21 cellular contexts compared by ENCODE assay signal in the genomic region with DNA sequence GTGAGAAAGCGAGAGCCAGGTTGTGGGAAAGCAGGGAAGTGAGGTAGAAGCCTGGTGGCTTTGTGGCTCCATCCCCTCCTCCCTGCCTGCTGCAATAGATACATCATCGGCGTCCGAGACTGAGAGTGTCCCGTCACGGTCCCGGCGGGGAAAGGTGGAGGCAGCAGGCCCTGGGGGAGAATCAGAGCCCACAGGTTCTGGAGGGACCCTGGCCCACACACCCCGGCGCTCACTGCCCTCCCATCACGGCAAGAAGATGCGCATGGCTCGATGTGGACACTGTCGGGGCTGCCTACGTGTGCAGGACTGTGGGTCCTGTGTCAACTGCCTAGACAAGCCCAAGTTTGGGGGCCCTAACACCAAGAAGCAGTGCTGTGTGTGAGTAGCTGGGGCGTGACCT. TPM values are rescaled to one million over a fixed set of nuclear protein-coding genes. Genes with fewer than 3 reads are reported as not detected.
DNase-seq lines count a peak whose midpoint lies in the region; ATAC-seq and TF ChIP-seq lines count a peak whose summit lies in the region.
"Had no signal": no experiment of that assay in that cellular context is flagged by ENCODE, and none has a peak within 500 bp of the region (broad histone marks: within the 10 kb centered on the region; RNA-seq: fewer than 3 reads in every experiment).

No MANE protein-coding gene starts in this region.

- peaks cover 90% of the 10 kb centered on the region for H3K36me3 Mint-ChIP-seq in activated T-cell treated with anti-CD3 and anti-CD28 coated beads, Interleukin-2, amount 50 U/mL, for 24 hours (ENCODE audit: low read depth)
- H3K36me3 Mint-ChIP-seq in activated T-helper 17 cell treated with anti-CD3 and anti-CD28 coated beads, Interleukin-2, amount 50 U/mL, for 72 hours (ENCODE audit: low read depth), result peaks cover 96% of the 10 kb centered on the region
- H3K36me3 Mint-ChIP-seq in activated naive CD8-positive, alpha-beta T cell treated with anti-CD3 and anti-CD28 coated beads, Interleukin-2, amount 50 U/mL, for 24 hours (ENCODE audit: low read depth), result peaks cover 49% of the 10 kb centered on the region

- TF ChIP-seq CTCF in osteoblast (IDR thresholded peaks at IDR 0.05; ENCODE audit: extremely low read depth, low read depth, low read length), result no peak

- H3K36me3 ChIP-seq in osteoblast (ENCODE audit: insufficient read depth, low read length), result peaks cover 67% of the 10 kb centered on the region

- H3K27ac ChIP-seq in osteoblast (ENCODE audit: low read depth, low read length), result no peak overlapping the region
- H3K27ac ChIP-seq: 22Rv1, C4-2B had no signal

- H3K4me3 Mint-ChIP-seq in activated T-cell treated with anti-CD3 and anti-CD28 coated beads, Interleukin-2, amount 50 U/mL, for 24 hours, result no peak overlapping the region
- peak overlapping the region; percentile 15 for H3K4me3 Mint-ChIP-seq in activated T-helper 17 cell treated with anti-CD3 and anti-CD28 coated beads, Interleukin-2, amount 50 U/mL, for 72 hours
- no peak overlapping the region for H3K4me3 Mint-ChIP-seq in activated naive CD8-positive, alpha-beta T cell treated with anti-CD3 and anti-CD28 coated beads, Interleukin-2, amount 50 U/mL, for 24 hours
- H3K4me3 Mint-ChIP-seq: CD8-positive, alpha-beta memory T cell had no signal

- H3K4me1 Mint-ChIP-seq in activated T-cell treated with anti-CD3 and anti-CD28 coated beads, Interleukin-2, amount 50 U/mL, for 24 hours (ENCODE audit: low read depth), result peaks cover 28% of the 10 kb centered on the region
- H3K4me1 Mint-ChIP-seq in activated T-helper 17 cell treated with anti-CD3 and anti-CD28 coated beads, Interleukin-2, amount 50 U/mL, for 72 hours, result peaks cover 5% of the 10 kb centered on the region
- H3K4me1 Mint-ChIP-seq in activated naive CD8-positive, alpha-beta T cell treated with anti-CD3 and anti-CD28 coated beads, Interleukin-2, amount 50 U/mL, for 24 hours, result peaks cover 21% of the 10 kb centered on the region

- no peak overlapping the region for H3K4me2 ChIP-seq in osteoblast (ENCODE audit: insufficient read depth, low read length)

- H3K27me3 Mint-ChIP-seq in activated T-cell treated with anti-CD3 and anti-CD28 coated beads, Interleukin-2, amount 50 U/mL, for 24 hours, result no peaks in the 10 kb centered on the region
- H3K27me3 Mint-ChIP-seq in activated T-helper 17 cell treated with anti-CD3 and anti-CD28 coated beads, Interleukin-2, amount 50 U/mL, for 72 hours, result no peaks in the 10 kb centered on the region
- H3K27me3 Mint-ChIP-seq in activated naive CD8-positive, alpha-beta T cell treated with anti-CD3 and anti-CD28 coated beads, Interleukin-2, amount 50 U/mL, for 24 hours, result no peaks in the 10 kb centered on the region
- H3K27me3 Mint-ChIP-seq: CD8-positive, alpha-beta memory T cell had no signal

- H3K9me3 ChIP-seq in osteoblast (ENCODE audit: low read depth, low read length), result no peaks in the 10 kb centered on the region

- H4K20me1 ChIP-seq in osteoblast (ENCODE audit: insufficient read depth, low read length), result peaks cover 28% of the 10 kb centered on the region

- H2AFZ ChIP-seq in osteoblast (ENCODE audit: low read length), result no peak overlapping the region

- TF ChIP-seq POLR2A in GM19193 (IDR thresholded peaks at IDR 0.05; ENCODE audit: extremely low read depth, insufficient read depth, insufficient read length), result peak; percentile 16

- no peak for ATAC-seq in activated T-helper 17 cell treated with anti-CD3 and anti-CD28 coated beads, Interleukin-2, amount 50 U/mL, for 72 hours (replicated peaks)
- ATAC-seq in activated naive CD8-positive, alpha-beta T cell treated with anti-CD3 and anti-CD28 coated beads, Interleukin-2, amount 50 U/mL, for 24 hours, result no peak
- no peak for ATAC-seq in GM21786 (IDR thresholded peaks at IDR 0.05; ENCODE audit: unreplicated experiment)
- ATAC-seq: SK-N-SH treated with all-trans-retinoic acid at 6 μM for 48 hours had no signal

- H3K27ac Mint-ChIP-seq in activated T-cell treated with anti-CD3 and anti-CD28 coated beads, Interleukin-2, amount 50 U/mL, for 24 hours, result peak overlapping the region; percentile 65
- peak overlapping the region; percentile 54 for H3K27ac Mint-ChIP-seq in activated T-helper 17 cell treated with anti-CD3 and anti-CD28 coated beads, Interleukin-2, amount 50 U/mL, for 72 hours
- no peak overlapping the region for H3K27ac Mint-ChIP-seq in activated naive CD8-positive, alpha-beta T cell treated with anti-CD3 and anti-CD28 coated beads, Interleukin-2, amount 50 U/mL, for 24 hours

- no peak for DNase-seq in activated T-cell treated with anti-CD3 and anti-CD28 coated beads, Interleukin-2, amount 50 U/mL, for 24 hours
- no peak for DNase-seq in activated T-cell treated with anti-CD3 and anti-CD28 coated beads, Interleukin-2, amount 50 U/mL, for 1 hour
- DNase-seq in osteoblast (ENCODE audit: insufficient read length, low spot score, missing footprints) (peak; percentile 68), C1 segment of cervical spinal cord (lab: John Stamatoyannopoulos, UW) (no peak)
- no peak for DNase-seq in activated naive CD8-positive, alpha-beta T cell treated with anti-CD3 and anti-CD28 coated beads, Interleukin-2, amount 50 U/mL, for 24 hours
- DNase-seq: AML-193; CD8-positive, alpha-beta memory T cell; KBM-7; NCI-H1092; NCI-H1436; NCI-H2029; NCI-H226; NCI-H510A treated with DMSO at 0.1 percent for 48 hours; NCI-H748 treated with DMSO at 0.1 percent for 48 hours had no signal

- H3K4me3 ChIP-seq in osteoblast (ENCODE audit: insufficient read depth, low read length), result no peak overlapping the region

- peaks cover 8% of the 10 kb centered on the region for H3K4me1 ChIP-seq in osteoblast (ENCODE audit: insufficient read depth, low read length)

- no peaks in the 10 kb centered on the region for H3K9me3 Mint-ChIP-seq in activated T-cell treated with anti-CD3 and anti-CD28 coated beads, Interleukin-2, amount 50 U/mL, for 24 hours
- H3K9me3 Mint-ChIP-seq in activated T-helper 17 cell treated with anti-CD3 and anti-CD28 coated beads, Interleukin-2, amount 50 U/mL, for 72 hours, result no peaks in the 10 kb centered on the region
- no peaks in the 10 kb centered on the region for H3K9me3 Mint-ChIP-seq in activated naive CD8-positive, alpha-beta T cell treated with anti-CD3 and anti-CD28 coated beads, Interleukin-2, amount 50 U/mL, for 24 hours
- H3K9me3 Mint-ChIP-seq: CD8-positive, alpha-beta memory T cell had no signal

- peaks cover 46% of the 10 kb centered on the region for H3K79me2 ChIP-seq in osteoblast (ENCODE audit: insufficient read depth, low read length)

- no peaks in the 10 kb centered on the region for H3K27me3 ChIP-seq in osteoblast (ENCODE audit: insufficient read depth, low read length)

RNA-seq across cellular contexts. Expression of a gene that starts 5.1 kb away (rescaled TPM):
- 100 to 1,000 TPM in 1 of 2 donors, 10 to 100 TPM in 1; 67.4 to 117 TPM for total RNA-seq in activated T-helper 17 cell treated with anti-CD3 and anti-CD28 coated beads, Interleukin-2, amount 50 U/mL, for 72 hours
- 6.5 and 6.8 TPM in 2 replicates for total RNA-seq in osteoblast

RNA-seq across cellular contexts. Expression of a gene that starts 18.5 kb away (rescaled TPM):
- 100 to 1,000 TPM; 138 to 217 TPM for total RNA-seq in activated T-helper 17 cell treated with anti-CD3 and anti-CD28 coated beads, Interleukin-2, amount 50 U/mL, for 72 hours
- not detected in 2 replicates for total RNA-seq in osteoblast
- total RNA-seq: H4 had no signal

RNA-seq across cellular contexts. Expression of a gene that starts 19.4 kb away (rescaled TPM):
- 100 to 1,000 TPM in 1 of 2 donors, 10 to 100 TPM in 1; 42.3 to 153 TPM for total RNA-seq in activated T-helper 17 cell treated with anti-CD3 and anti-CD28 coated beads, Interleukin-2, amount 50 U/mL, for 72 hours
- total RNA-seq in osteoblast, result 0.72 and 0.88 TPM in 2 replicates

RNA-seq across cellular contexts. Expression of a gene that starts 22.3 kb away (rescaled TPM):
- 10 to 100 TPM; 17.8 to 21.6 TPM for total RNA-seq in activated T-helper 17 cell treated with anti-CD3 and anti-CD28 coated beads, Interleukin-2, amount 50 U/mL, for 72 hours
- total RNA-seq in osteoblast, result 5.8 and 8.8 TPM in 2 replicates

RNA-seq across cellular contexts. Expression of a gene that starts 22.6 kb away (rescaled TPM):
- 10 to 100 TPM; 34.0 to 51.2 TPM for total RNA-seq in activated T-helper 17 cell treated with anti-CD3 and anti-CD28 coated beads, Interleukin-2, amount 50 U/mL, for 72 hours
- 8.8 and 11.6 TPM in 2 replicates for total RNA-seq in osteoblast

Comparison
In these comparisons a context has a peak if more than half of its experiments do, and no peak if none do; other contexts are left out.
1. RNA of a gene that starts 18.5 kb away (total RNA-seq): 138 to 217 TPM in activated T-helper 17 cell treated with anti-CD3 and anti-CD28 coated beads, Interleukin-2, amount 50 U/mL, for 72 hours; not detected in osteoblast; every median in the first group is over 100 times any median in the second.
2. RNA of a gene that starts 19.4 kb away (total RNA-seq): 42.3 to 153 TPM in activated T-helper 17 cell treated with anti-CD3 and anti-CD28 coated beads, Interleukin-2, amount 50 U/mL, for 72 hours; 0.72 to 0.88 TPM in osteoblast; every median in the first group is over 10 times any median in the second.